ENCODE assay signal across 12 cellular contexts in genomic region chr15:25416693-25417092, GRCh38. TPM values are rescaled to one million over a fixed set of nuclear protein-coding genes. Genes with fewer than 3 reads are reported as not detected.
DNase-seq lines count a peak whose midpoint lies in the region; ATAC-seq and TF ChIP-seq lines count a peak whose summit lies in the region.
"Had no signal": no experiment of that assay in that cellular context is flagged by ENCODE, and none has a peak within 500 bp of the region (broad histone marks: within the 10 kb centered on the region; RNA-seq: fewer than 3 reads in every experiment).

No MANE protein-coding gene starts in this region.

- no peaks in the 10 kb centered on the region for H3K27me3 Mint-ChIP-seq in CD4-positive, alpha-beta memory T cell

- peaks cover 0 to 13% (median 4%) of the 10 kb centered on the region in 8 donors for H3K9me3 Mint-ChIP-seq in CD4-positive, alpha-beta memory T cell

- CTCF ChIA-PET in CD4-positive, alpha-beta memory T cell (lab: Charles Lee; ENCODE audit: partially characterized antibody) = no interaction called here

- no peaks in the 10 kb centered on the region for H3K9me3 ChIP-seq in MM.1S (replicated peaks; ENCODE audit: insufficient read depth, low read length)
- H3K9me3 ChIP-seq in CD4-positive, alpha-beta memory T cell (ENCODE audit: control insufficient read depth in 1 of 2, low read length in 2 of 2) = no peaks in the 10 kb centered on the region

- H3K27ac Mint-ChIP-seq in CD4-positive, alpha-beta memory T cell = peak overlapping the region in 1 of 7 donors; percentile 55

- no peaks in the 10 kb centered on the region for H4K20me1 ChIP-seq in MM.1S (ENCODE audit: insufficient read depth, low read length)

- peak; percentile 76 for ATAC-seq in GM19463 (IDR thresholded peaks at IDR 0.05; ENCODE audit: unreplicated experiment)
- ATAC-seq in foreskin keratinocyte = peak; percentile 71
- no peak for ATAC-seq in HG02981 (IDR thresholded peaks at IDR 0.05; ENCODE audit: unreplicated experiment)

- in situ Hi-C loops in G401 (cut with HindIII; ENCODE audit: low sequenced_read_pairs) = no loop called here

- peak overlapping the region in 4 of 8 donors; percentile 12 to 40 (median 22) for H3K4me3 Mint-ChIP-seq in CD4-positive, alpha-beta memory T cell

- peak overlapping the region; percentile 44 for H3K9ac ChIP-seq in MM.1S (ENCODE audit: low read length)

- TF ChIP-seq CTCF in MM.1S (IDR thresholded peaks at IDR 0.05; ENCODE audit: low read length) = no peak
- TF ChIP-seq CTCF in foreskin keratinocyte (conservative IDR thresholded peaks at IDR 0.05) = no peak

- no peaks in the 10 kb centered on the region for H3K27me3 ChIP-seq in MM.1S (replicated peaks; ENCODE audit: insufficient read depth, low read length)
- no peaks in the 10 kb centered on the region for H3K27me3 ChIP-seq in foreskin keratinocyte
- H3K27me3 ChIP-seq in CD4-positive, alpha-beta memory T cell (ENCODE audit: insufficient read depth, low read length) = no peaks in the 10 kb centered on the region

- peaks cover 22 to 36% of the 10 kb centered on the region in 2 donors for H3K36me3 Mint-ChIP-seq in CD4-positive, alpha-beta memory T cell

- H3K27ac ChIP-seq in MM.1S (ENCODE audit: low read length) = peak overlapping the region; percentile 78
- no peak overlapping the region for H3K27ac ChIP-seq in foreskin keratinocyte
- H3K27ac ChIP-seq in CD4-positive, alpha-beta memory T cell (ENCODE audit: low read depth, low read length) = no peak overlapping the region
- H3K27ac ChIP-seq: SK-N-MC had no signal

- H3F3A ChIP-seq in MM.1S (ENCODE audit: insufficient read depth, low read length) = peaks cover 32% of the 10 kb centered on the region

- H2AFZ ChIP-seq in MM.1S (ENCODE audit: low read length) = no peak overlapping the region

- peaks cover 52 to 90% (median 77%) of the 10 kb centered on the region in 4 donors for H3K4me1 Mint-ChIP-seq in CD4-positive, alpha-beta memory T cell

- intact Hi-C loops in CD4-positive, alpha-beta memory T cell (cut with micrococcal nuclease) = no loop called here

- POLR2A ChIA-PET in CD4-positive, alpha-beta memory T cell (lab: Charles Lee; ENCODE audit: partially characterized antibody) = interaction anchor here (1.3 kb wide), 1 partner anchor 14 kb away, joined by 3 read pairs; no protein-coding TSS in a partner anchor

- DNase-seq in G401 (ENCODE audit: low spot score) = peak; percentile 40
- DNase-seq in MM.1S = peak; percentile 51
- DNase-seq in foreskin keratinocyte = peak; percentile 30 to 39
- no peak for DNase-seq in stimulated activated naive CD4-positive, alpha-beta T cell (lab: John Stamatoyannopoulos, UW)
- DNase-seq in ecto neural progenitor cell (ENCODE audit: low spot score) = no peak
- DNase-seq in CD4-positive, alpha-beta memory T cell = no peak
- DNase-seq: activated effector memory CD4-positive, alpha-beta T cell treated with anti-CD3 and anti-CD28 coated beads, Interleukin-2, amount 50 U/mL, for 16 hours; GOT3; Karpas-422 had no signal

- peaks cover 92% of the 10 kb centered on the region for H3K79me2 ChIP-seq in MM.1S (ENCODE audit: low read length)

- peak overlapping the region; percentile 23 for H3K4me3 ChIP-seq in MM.1S (ENCODE audit: low read length)
- H3K4me3 ChIP-seq in CD4-positive, alpha-beta memory T cell (ENCODE audit: low read length in 2 of 2) = no peak overlapping the region
- H3K4me3 ChIP-seq: SK-N-MC had no signal

- H3K4me2 ChIP-seq in MM.1S (ENCODE audit: low read depth, low read length) = peak overlapping the region; percentile 68

- no peaks in the 10 kb centered on the region for H3K36me3 ChIP-seq in MM.1S (replicated peaks; ENCODE audit: insufficient read depth, low read length)
- no peaks in the 10 kb centered on the region for H3K36me3 ChIP-seq in CD4-positive, alpha-beta memory T cell (ENCODE audit: insufficient read depth, low read length)

- H3K9me2 ChIP-seq in MM.1S (replicated peaks; ENCODE audit: insufficient read depth, low read length) = no peaks in the 10 kb centered on the region

- H3K4me1 ChIP-seq in MM.1S (ENCODE audit: low read length) (peaks cover 41% of the 10 kb centered on the region), foreskin keratinocyte (peaks cover 12% of the 10 kb centered on the region)
- peaks cover 51% of the 10 kb centered on the region for H3K4me1 ChIP-seq in CD4-positive, alpha-beta memory T cell (ENCODE audit: insufficient read depth, low read length)

RNA-seq across cellular contexts. Expression of gene UBE3A, which starts 22.1 kb away (rescaled TPM):
- total RNA-seq in G401 (2014; rRNA removed; shearing (Covaris generic)) = 76.9 and 118 TPM in 2 replicates
- total RNA-seq in foreskin keratinocyte = 51.4 and 54.4 TPM in 2 replicates
- polyA plus RNA-seq in foreskin keratinocyte = 13.1 and 14.5 TPM in 2 replicates
- total RNA-seq in CD4-positive, alpha-beta memory T cell = 100 to 1,000 TPM; 115 to 140 TPM
- polyA plus RNA-seq in CD4-positive, alpha-beta memory T cell = 100 to 1,000 TPM; 122 to 127 TPM

Comparison
In these comparisons a context has a peak if more than half of its experiments do, and no peak if none do; other contexts are left out.
1. DNase-seq: peak in G401 (single experiment), MM.1S (single experiment) and foreskin keratinocyte (2 of 2); none in stimulated activated naive CD4-positive, alpha-beta T cell (0 of 6), ecto neural progenitor cell (single experiment) and CD4-positive, alpha-beta memory T cell (0 of 5).